Comparison of ENCODE assay signal across 19 cellular contexts in the genomic region with DNA sequence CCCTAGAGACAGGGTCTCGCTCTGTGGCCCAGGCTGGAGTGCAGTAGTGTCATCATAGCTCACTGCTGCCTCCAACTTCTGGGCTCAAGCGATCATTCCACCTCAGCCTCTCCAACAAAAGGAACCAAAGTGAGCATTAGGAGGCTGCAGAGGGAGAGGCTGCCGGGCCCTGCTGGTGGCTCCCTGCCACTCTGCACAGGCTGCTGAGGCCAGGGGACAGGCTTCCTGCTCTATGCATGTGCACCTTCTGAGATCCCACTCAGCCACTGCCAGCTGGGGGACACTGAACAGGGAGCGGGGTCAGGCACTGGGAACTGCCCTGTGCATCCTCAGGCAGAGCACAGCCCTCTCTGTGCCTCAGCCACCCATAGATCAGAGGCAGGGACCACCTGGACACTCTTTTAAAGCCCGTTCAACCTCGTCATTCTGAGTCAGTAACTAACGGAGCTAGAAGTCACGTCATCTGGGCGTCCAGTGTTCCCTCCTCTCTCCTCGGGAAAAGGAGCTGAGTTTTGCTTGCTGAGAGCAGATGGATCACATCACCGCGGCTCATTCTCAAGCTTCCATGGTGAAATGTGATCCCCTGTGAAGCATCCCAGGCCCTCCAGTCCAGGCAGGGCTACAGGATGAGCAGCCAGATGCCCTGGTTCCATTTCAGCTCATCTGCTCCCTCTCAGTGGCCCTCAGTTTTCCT.
DNase-seq lines count a peak whose midpoint lies in the region; ATAC-seq and TF ChIP-seq lines count a peak whose summit lies in the region.
"Had no signal": no experiment of that assay in that cellular context is flagged by ENCODE, and none has a peak within 500 bp of the region (broad histone marks: within the 10 kb centered on the region; RNA-seq: fewer than 3 reads in every experiment).

No MANE protein-coding gene starts in this region.

- H3K36me3 Mint-ChIP-seq in glutamatergic neuron (ENCODE audit: unreplicated experiment): no peaks in the 10 kb centered on the region
- H3K36me3 Mint-ChIP-seq: activated CD8-positive, alpha-beta memory T cell treated with anti-CD3 and anti-CD28 coated beads, Interleukin-2, amount 10 ng/mL, durations not matched to agents 7 days and 5 days had no signal

- H3K4me1 Mint-ChIP-seq in glutamatergic neuron (ENCODE audit: low read depth, unreplicated experiment): peaks cover 13% of the 10 kb centered on the region
- H3K4me1 Mint-ChIP-seq: activated CD8-positive, alpha-beta memory T cell treated with anti-CD3 and anti-CD28 coated beads, Interleukin-2, amount 10 ng/mL, durations not matched to agents 7 days and 5 days had no signal

- H3K27ac Mint-ChIP-seq in glutamatergic neuron (ENCODE audit: unreplicated experiment): peak overlapping the region; percentile 48
- H3K27ac Mint-ChIP-seq: activated CD8-positive, alpha-beta memory T cell treated with anti-CD3 and anti-CD28 coated beads, Interleukin-2, amount 10 ng/mL, durations not matched to agents 7 days and 5 days had no signal

- H3K9me3 Mint-ChIP-seq in glutamatergic neuron (ENCODE audit: unreplicated experiment): peaks cover 8% of the 10 kb centered on the region

- TF ChIP-seq CTCF in glutamatergic neuron (IDR thresholded peaks at IDR 0.05; ENCODE audit: partially characterized antibody, unreplicated experiment): no peak

- DNase-seq in AG08396 (ENCODE audit: low spot score) (peak; percentile 79), GM04504 (ENCODE audit: low read depth) (peak; percentile 84), amniotic epithelial cell (ENCODE audit: low read depth) (peak; percentile 23), glutamatergic neuron (no peak), superior temporal gyrus (ENCODE audit: extremely low spot score) (no peak), T-helper 2 cell (no peak), posterior cingulate gyrus (no peak), left ventricle myocardium superior (no peak)
- DNase-seq: activated CD8-positive, alpha-beta memory T cell treated with anti-CD3 and anti-CD28 coated beads, Interleukin-2, amount 10 ng/mL, durations not matched to agents 7 days and 5 days; activated gamma-delta T cell treated with Interleukin-2 at 50 U/mL for 16 hours; DMS79; KG1; mesendoderm; NCI-H1436; NCI-H526; right lobe of liver; stimulated activated CD4-positive, alpha-beta T cell treated with anti-CD3 and anti-CD28 coated beads, Interleukin-4, amount 100 ng/mL, for 24 hours; upper lobe of left lung had no signal

- intact Hi-C loops in posterior cingulate gyrus (cut with DNase I): no loop called here
- intact Hi-C loops in left ventricle myocardium superior (cut with micrococcal nuclease): no loop called here

- no peak for ATAC-seq in left ventricle myocardium superior
- ATAC-seq: activated CD8-positive, alpha-beta memory T cell treated with anti-CD3 and anti-CD28 coated beads, Interleukin-2, amount 10 ng/mL, durations not matched to agents 7 days and 5 days had no signal

- H3K4me3 Mint-ChIP-seq in glutamatergic neuron (ENCODE audit: unreplicated experiment): no peak overlapping the region
- H3K4me3 Mint-ChIP-seq: activated CD8-positive, alpha-beta memory T cell treated with anti-CD3 and anti-CD28 coated beads, Interleukin-2, amount 10 ng/mL, durations not matched to agents 7 days and 5 days; brain had no signal

- no peaks in the 10 kb centered on the region for H3K27me3 Mint-ChIP-seq in glutamatergic neuron (ENCODE audit: unreplicated experiment)

Comparison
In these comparisons a context has a peak if more than half of its experiments do, and no peak if none do; other contexts are left out.
1. DNase-seq: peak in AG08396 (single experiment), GM04504 (single experiment) and amniotic epithelial cell (single experiment); none in glutamatergic neuron (single experiment), superior temporal gyrus (single experiment), T-helper 2 cell (0 of 5), posterior cingulate gyrus (0 of 10) and left ventricle myocardium superior (single experiment).